In the genomic region with DNA sequence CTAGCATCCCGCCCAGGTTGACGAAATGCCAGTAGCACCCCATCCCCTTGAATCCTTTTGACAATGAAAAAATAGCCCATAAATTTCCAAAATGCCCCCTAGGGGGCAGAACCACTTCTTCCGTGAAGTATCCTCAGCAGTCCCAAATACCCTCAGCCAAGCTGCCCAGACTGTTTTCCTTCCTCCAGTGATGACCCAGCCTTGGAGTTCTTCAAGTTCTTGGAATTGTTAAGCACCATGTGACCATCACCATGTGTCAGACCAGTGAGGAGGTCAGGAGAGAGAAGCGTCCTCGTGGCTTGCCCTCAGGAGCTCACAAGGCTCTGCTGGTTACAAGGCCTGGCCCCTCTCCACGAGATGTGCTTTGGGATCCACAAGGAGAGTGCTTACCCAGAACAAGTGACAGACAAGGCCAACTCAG, we compare ENCODE assay signal across 8 cellular contexts. TPM values are rescaled to one million over a fixed set of nuclear protein-coding genes. Genes with fewer than 3 reads are reported as not detected.
DNase-seq lines count a peak whose midpoint lies in the region; ATAC-seq and TF ChIP-seq lines count a peak whose summit lies in the region.

No MANE protein-coding gene starts in this region.

- intact Hi-C loops in thyroid gland (cut with DNase I) = no loop called here

- ATAC-seq in GM19324 (IDR thresholded peaks at IDR 0.05; ENCODE audit: low FRiP score, unreplicated experiment) = no peak

- no peak overlapping the region for H3K4me3 ChIP-seq in thyroid gland (replicated peaks in 1 of 3)

- no peak for TF ChIP-seq POLR2A in thyroid gland (IDR thresholded peaks at IDR 0.05)

- H3K27me3 ChIP-seq in thyroid gland = no peaks in the 10 kb centered on the region

- H3K27ac ChIP-seq in thyroid gland = peak overlapping the region; percentile 44 to 67 (median 59)

- H3K4me1 ChIP-seq in thyroid gland = peaks cover 9 to 22% of the 10 kb centered on the region in 2 donors

- no peaks in the 10 kb centered on the region for H3K9me3 ChIP-seq in thyroid gland

- DNase-seq in NCI-H345 (lab: John Stamatoyannopoulos, UW) = peak; percentile 34
- no peak for DNase-seq in NCI-H345 treated with DMSO at 0.1 percent for 48 hours (lab: John Stamatoyannopoulos, UW; ENCODE audit: unreplicated experiment)
- peak; percentile 70 for DNase-seq in HuH-7.5 (ENCODE audit: low spot score)
- peak; percentile 36 for DNase-seq in SW480 (ENCODE audit: low spot score)
- DNase-seq in dermis microvascular lymphatic vessel endothelial cell (ENCODE audit: low read depth in 2 of 2) = peak; percentile 12 to 68
- DNase-seq in lung microvascular endothelial cell (ENCODE audit: low read depth in 2 of 2) = peak; percentile 53 to 87
- peak; percentile 43 to 52 for DNase-seq in thyroid gland

- 39 to 49% methylated on average over 6 of the region's 6 CpGs for WGBS in thyroid gland, 2 donors

- H3K36me3 ChIP-seq in thyroid gland = peaks cover 30% of the 10 kb centered on the region in 2 donors

- TF ChIP-seq CTCF in thyroid gland (IDR thresholded peaks at IDR 0.05) = peak; percentile 52 to 66 (median 60)

RNA-seq across cellular contexts. Expression of a gene that starts 1.4 kb away (rescaled TPM):
- total RNA-seq in dermis microvascular lymphatic vessel endothelial cell (0.64 and 0.89 TPM in 2 replicates), lung microvascular endothelial cell (0.44 and 2.0 TPM in 2 replicates), thyroid gland (1 to 10 TPM; 1.1 to 3.9 (median 3.4) TPM)

RNA-seq across cellular contexts. Expression of a gene that starts 5.5 kb away (rescaled TPM):
- 16.7 and 29.0 TPM in 2 replicates for total RNA-seq in dermis microvascular lymphatic vessel endothelial cell
- 15.5 and 26.4 TPM in 2 replicates for total RNA-seq in lung microvascular endothelial cell
- total RNA-seq in thyroid gland = 100 to 1,000 TPM in 1 of 4 donors, 10 to 100 TPM in 3; 48.2 to 115 (median 65.0) TPM

RNA-seq across cellular contexts. Expression of a gene that starts 6.8 kb away (rescaled TPM):
- total RNA-seq in dermis microvascular lymphatic vessel endothelial cell = 49.0 and 65.2 TPM in 2 replicates
- 41.2 and 57.7 TPM in 2 replicates for total RNA-seq in lung microvascular endothelial cell
- 100 to 1,000 TPM in 2 of 4 donors, 10 to 100 TPM in 2; 82.3 to 122 (median 100) TPM for total RNA-seq in thyroid gland

RNA-seq across cellular contexts. Expression of a gene that starts 10.6 kb away (rescaled TPM):
- total RNA-seq in dermis microvascular lymphatic vessel endothelial cell (13.7 and 16.3 TPM in 2 replicates), lung microvascular endothelial cell (12.6 and 13.1 TPM in 2 replicates), thyroid gland (10 to 100 TPM in 3 of 4 donors, 1 to 10 TPM in 1; 8.6 to 13.8 (median 11.9) TPM)

RNA-seq across cellular contexts. Expression of a gene that starts 35.3 kb away (rescaled TPM):
- total RNA-seq in dermis microvascular lymphatic vessel endothelial cell = 20.0 and 22.1 TPM in 2 replicates
- total RNA-seq in lung microvascular endothelial cell = 15.9 and 25.2 TPM in 2 replicates
- total RNA-seq in thyroid gland = 100 to 1,000 TPM in 2 of 4 donors, 10 to 100 TPM in 2; 78.7 to 131 (median 92.0) TPM
